Comparison of ENCODE assay signal across 12 cellular contexts in genomic region chr15:77037475-77038209, GRCh38. TPM values are rescaled to one million over a fixed set of nuclear protein-coding genes. Genes with fewer than 3 reads are reported as not detected.
DNase-seq lines count a peak whose midpoint lies in the region; ATAC-seq and TF ChIP-seq lines count a peak whose summit lies in the region.
"Had no signal": no experiment of that assay in that cellular context is flagged by ENCODE, and none has a peak within 500 bp of the region (broad histone marks: within the 10 kb centered on the region; RNA-seq: fewer than 3 reads in every experiment).

No MANE protein-coding gene starts in this region.

- H3K27ac Mint-ChIP-seq in activated T-helper 2 cell treated with anti-CD3 and anti-CD28 coated beads, Interferon-gamma antibody, Interleukin-2, Interleukin-4, amounts not matched to agents 10 μg/mL and 5 μg/mL and 100 μg/mL, durations not matched to agents 14 hours and 24 hours and 36 hours = peak overlapping the region; percentile 33
- H3K27ac Mint-ChIP-seq in naive B cell = peak overlapping the region in 4 of 6 donors; percentile 29 to 90 (median 78)

- H3K9me2 ChIP-seq in PC-9 (ENCODE audit: insufficient read depth) = no peaks in the 10 kb centered on the region

- no peaks in the 10 kb centered on the region; the same call in 1 of the 2 replicates for H4K20me1 ChIP-seq in PC-9 (ENCODE audit: insufficient read depth)

- TF ChIP-seq CTCF in heart left ventricle (IDR thresholded peaks at IDR 0.05) = no peak
- no peak for TF ChIP-seq CTCF in right atrium auricular region (IDR thresholded peaks at IDR 0.05)
- TF ChIP-seq CTCF in transverse colon (IDR thresholded peaks at IDR 0.05) = no peak
- no peak for TF ChIP-seq CTCF in PC-9 (conservative IDR thresholded peaks at IDR 0.05)

- TF ChIP-seq POLR2A in heart left ventricle (IDR thresholded peaks at IDR 0.05) (no peak), transverse colon (IDR thresholded peaks at IDR 0.05) (no peak)

- no TSS peak for BruUV-seq in PC-9 (replicated peaks; lab: Mats Ljungman, UMichigan)

- DNase-seq in heart left ventricle = peak in 3 of 5 donors; percentile 6 to 61 (median 29)
- DNase-seq in right atrium auricular region (ENCODE audit: low spot score) = no peak
- DNase-seq in activated T-helper 2 cell treated with anti-CD3 and anti-CD28 coated beads, Interferon-gamma antibody, Interleukin-2, Interleukin-4, amounts not matched to agents 10 μg/mL and 5 μg/mL and 100 μg/mL, durations not matched to agents 14 hours and 24 hours and 36 hours (ENCODE audit: low spot score) = peak; percentile 8
- no peak for DNase-seq in naive B cell
- peak; percentile 6 for DNase-seq in transverse colon
- DNase-seq in KG1 (lab: John Stamatoyannopoulos, UW) = no peak
- no peak for DNase-seq in PC-9
- DNase-seq: activated CD4-positive, alpha-beta T cell treated with anti-CD3 and anti-CD28 coated beads for 4 hours; NCI-H2227 treated with DMSO at 0.1 percent for 48 hours had no signal

- peaks cover 0 to 14% (median 0%) of the 10 kb centered on the region in 12 donors for H3K9me3 ChIP-seq in heart left ventricle
- H3K9me3 ChIP-seq in right atrium auricular region = no peaks in the 10 kb centered on the region
- H3K9me3 ChIP-seq in transverse colon = no peaks in the 10 kb centered on the region
- H3K9me3 ChIP-seq in PC-9 (ENCODE audit: insufficient read depth, low read depth) = no peaks in the 10 kb centered on the region

- CTCF ChIA-PET in PC-9 (lab: Charles Lee) = no interaction called here

- no peak overlapping the region for H3K4me2 ChIP-seq in PC-9

- peaks cover 67% of the 10 kb centered on the region for H3K36me3 Mint-ChIP-seq in activated T-helper 2 cell treated with anti-CD3 and anti-CD28 coated beads, Interferon-gamma antibody, Interleukin-2, Interleukin-4, amounts not matched to agents 10 μg/mL and 5 μg/mL and 100 μg/mL, durations not matched to agents 14 hours and 24 hours and 36 hours (ENCODE audit: low read depth)
- peaks cover 5 to 15% of the 10 kb centered on the region in 2 donors for H3K36me3 Mint-ChIP-seq in naive B cell

- H3K27ac ChIP-seq in heart left ventricle = no peak overlapping the region
- H3K27ac ChIP-seq in right atrium auricular region = no peak overlapping the region
- H3K27ac ChIP-seq in transverse colon = no peak overlapping the region
- H3K27ac ChIP-seq in PC-9 = no peak overlapping the region
- H3K27ac ChIP-seq: epithelial cell of prostate had no signal

- POLR2A ChIA-PET in PC-9 (lab: Charles Lee; ENCODE audit: unreplicated experiment) = interaction anchor here (0.6 kb wide), 1 partner anchor 814 kb away, joined by 3 read pairs; no protein-coding TSS in a partner anchor

- no peak overlapping the region for H2AFZ ChIP-seq in PC-9

- ATAC-seq in heart left ventricle = no peak
- no peak for ATAC-seq in naive B cell (ENCODE audit: low read depth in 2 of 2)
- no peak for ATAC-seq in HG02588 (IDR thresholded peaks at IDR 0.05; ENCODE audit: unreplicated experiment)

- intact Hi-C loops in heart left ventricle (cut with DNase I) (no loop called here), transverse colon (cut with DNase I; ENCODE audit: low total_unique reads) (no loop called here), PC-9 (cut with micrococcal nuclease; ENCODE audit: unreplicated experiment) (no loop called here)
- intact Hi-C loops in activated T-helper 2 cell treated with anti-CD3 and anti-CD28 coated beads, Interferon-gamma antibody, Interleukin-2, Interleukin-4, amounts not matched to agents 10 μg/mL and 5 μg/mL and 100 μg/mL, durations not matched to agents 14 hours and 24 hours and 36 hours (cut with micrococcal nuclease) = no loop called here

- H3K79me2 ChIP-seq in PC-9 (ENCODE audit: low read depth) = no peaks in the 10 kb centered on the region

- H3K4me1 Mint-ChIP-seq in activated T-helper 2 cell treated with anti-CD3 and anti-CD28 coated beads, Interferon-gamma antibody, Interleukin-2, Interleukin-4, amounts not matched to agents 10 μg/mL and 5 μg/mL and 100 μg/mL, durations not matched to agents 14 hours and 24 hours and 36 hours (ENCODE audit: low read depth) = peaks cover 7% of the 10 kb centered on the region
- peaks cover 19 to 44% (median 37%) of the 10 kb centered on the region in 3 donors for H3K4me1 Mint-ChIP-seq in naive B cell

- H3K9me3 Mint-ChIP-seq in activated T-helper 2 cell treated with anti-CD3 and anti-CD28 coated beads, Interferon-gamma antibody, Interleukin-2, Interleukin-4, amounts not matched to agents 10 μg/mL and 5 μg/mL and 100 μg/mL, durations not matched to agents 14 hours and 24 hours and 36 hours = peaks cover 6% of the 10 kb centered on the region
- H3K9me3 Mint-ChIP-seq in naive B cell = peaks cover 0 to 7% (median 0%) of the 10 kb centered on the region in 7 donors

- in situ Hi-C loops in transverse colon (cut with MboI; ENCODE audit: low pct_ligation_motif_present in 1 of 4, low pct_unique_long_range_greater_than_20kb in 1 of 4, low sequenced_read_pairs in 3 of 4) = no loop called here

- WGBS in heart left ventricle, 4 donors = 91 to 96% (median 93%) methylated on average over 7 to 11 of the region's 11 CpGs
- WGBS in transverse colon (ENCODE audit: low coverage in 1 of 2), 2 donors = 94% methylated on average over 10 of the region's 11 CpGs; no CpG with 5 or more reads in 1 of the 2 donors

- H3K4me3 Mint-ChIP-seq in activated T-helper 2 cell treated with anti-CD3 and anti-CD28 coated beads, Interferon-gamma antibody, Interleukin-2, Interleukin-4, amounts not matched to agents 10 μg/mL and 5 μg/mL and 100 μg/mL, durations not matched to agents 14 hours and 24 hours and 36 hours (ENCODE audit: low read depth) = no peak overlapping the region
- H3K4me3 Mint-ChIP-seq in naive B cell = peak overlapping the region in 2 of 8 donors; percentile 43 to 57

- no peak for TF ChIP-seq EP300 in transverse colon (IDR thresholded peaks at IDR 0.05; ENCODE audit: low read depth)

- H3K4me1 ChIP-seq in heart left ventricle = peaks cover 0 to 28% (median 0%) of the 10 kb centered on the region in 12 donors
- peaks cover 0 to 31% of the 10 kb centered on the region in 2 donors for H3K4me1 ChIP-seq in right atrium auricular region
- peaks cover 0 to 5% (median 4%) of the 10 kb centered on the region in 4 donors for H3K4me1 ChIP-seq in transverse colon
- no peaks in the 10 kb centered on the region for H3K4me1 ChIP-seq in PC-9 (replicated peaks; ENCODE audit: insufficient read depth)

- H3K36me3 ChIP-seq in heart left ventricle (peaks cover 0 to 32% (median 11%) of the 10 kb centered on the region in 9 donors), right atrium auricular region (peaks cover 7% of the 10 kb centered on the region), transverse colon (no peaks in the 10 kb centered on the region), PC-9 (ENCODE audit: low read depth) (peaks cover 8% of the 10 kb centered on the region; the same call in 1 of the 2 replicates)

- H3K27me3 Mint-ChIP-seq in activated T-helper 2 cell treated with anti-CD3 and anti-CD28 coated beads, Interferon-gamma antibody, Interleukin-2, Interleukin-4, amounts not matched to agents 10 μg/mL and 5 μg/mL and 100 μg/mL, durations not matched to agents 14 hours and 24 hours and 36 hours (ENCODE audit: low read depth) = no peaks in the 10 kb centered on the region
- H3K27me3 Mint-ChIP-seq in naive B cell = no peaks in the 10 kb centered on the region

- peaks cover 25% of the 10 kb centered on the region; the same call in 1 of the 2 replicates for H3F3A ChIP-seq in PC-9 (ENCODE audit: insufficient read depth, low read depth)

- H3K4me3 ChIP-seq in heart left ventricle = no peak overlapping the region
- H3K4me3 ChIP-seq in right atrium auricular region = no peak overlapping the region
- no peak overlapping the region for H3K4me3 ChIP-seq in transverse colon
- H3K4me3 ChIP-seq in PC-9 = no peak overlapping the region

- no peaks in the 10 kb centered on the region for H3K27me3 ChIP-seq in heart left ventricle
- H3K27me3 ChIP-seq in right atrium auricular region = no peaks in the 10 kb centered on the region
- no peaks in the 10 kb centered on the region for H3K27me3 ChIP-seq in transverse colon
- no peaks in the 10 kb centered on the region for H3K27me3 ChIP-seq in PC-9 (ENCODE audit: insufficient read depth, low read depth)

RNA-seq across cellular contexts. Expression of gene TSPAN3, which starts 33.3 kb away (rescaled TPM):
- total RNA-seq in heart left ventricle = 100 to 1,000 TPM in 8 of 9 donors, 10 to 100 TPM in 1; 90.4 to 218 (median 133) TPM
- polyA plus RNA-seq in heart left ventricle = 100 to 1,000 TPM in 1 of 2 donors, 10 to 100 TPM in 1; 58.1 to 247 TPM
- total RNA-seq in right atrium auricular region = 100 to 1,000 TPM; 191 to 361 TPM
- 37.8 and 40.1 TPM in 2 replicates for total RNA-seq in activated T-helper 2 cell treated with anti-CD3 and anti-CD28 coated beads, Interferon-gamma antibody, Interleukin-2, Interleukin-4, amounts not matched to agents 10 μg/mL and 5 μg/mL and 100 μg/mL, durations not matched to agents 14 hours and 24 hours and 36 hours
- polyA plus RNA-seq in naive B cell (ENCODE audit: low read depth in 6 of 6) = 100 to 1,000 TPM; 418 to 685 (median 569) TPM
- 1,000 to 10,000 TPM in 1 of 4 donors, 100 to 1,000 TPM in 3; 365 to 1,069 (median 676) TPM for total RNA-seq in transverse colon
- 133 and 151 TPM in 2 replicates for total RNA-seq in PC-9 (2021)

RNA-seq across cellular contexts. Expression of gene PSTPIP1, which starts 42.7 kb away (rescaled TPM):
- total RNA-seq in heart left ventricle = 10 to 100 TPM in 2 of 9 donors, 1 to 10 TPM in 7; 1.3 to 17.2 (median 2.9) TPM
- 1 to 10 TPM; 2.9 to 3.2 TPM for polyA plus RNA-seq in heart left ventricle
- 1 to 10 TPM; 1.9 to 2.3 TPM for total RNA-seq in right atrium auricular region
- 167 and 169 TPM in 2 replicates for total RNA-seq in activated T-helper 2 cell treated with anti-CD3 and anti-CD28 coated beads, Interferon-gamma antibody, Interleukin-2, Interleukin-4, amounts not matched to agents 10 μg/mL and 5 μg/mL and 100 μg/mL, durations not matched to agents 14 hours and 24 hours and 36 hours
- 10 to 100 TPM; 15.6 to 34.1 (median 24.1) TPM for polyA plus RNA-seq in naive B cell (ENCODE audit: low read depth in 6 of 6)
- total RNA-seq in transverse colon = 10 to 100 TPM in 1 of 4 donors, 1 to 10 TPM in 3; 1.4 to 35.2 (median 8.7) TPM
- total RNA-seq in PC-9 (2021) = not detected in 2 replicates
- polyA plus RNA-seq: BJ had no signal

Comparison
In these comparisons a context has a peak if more than half of its experiments do, and no peak if none do; other contexts are left out.
1. DNase-seq: peak in heart left ventricle (3 of 5), activated T-helper 2 cell treated with anti-CD3 and anti-CD28 coated beads, Interferon-gamma antibody, Interleukin-2, Interleukin-4, amounts not matched to agents 10 μg/mL and 5 μg/mL and 100 μg/mL, durations not matched to agents 14 hours and 24 hours and 36 hours (single experiment) and transverse colon (single experiment); none in right atrium auricular region (single experiment), naive B cell (single experiment), KG1 (single experiment) and PC-9 (0 of 2).